Comparison of ENCODE assay signal across 19 cellular contexts in genomic region chr12:49541911-49542505, GRCh38. TPM values are rescaled to one million over a fixed set of nuclear protein-coding genes. Genes with fewer than 3 reads are reported as not detected.
DNase-seq lines count a peak whose midpoint lies in the region; ATAC-seq, FAIRE-seq and TF ChIP-seq lines count a peak whose summit lies in the region.
"Had no signal": no experiment of that assay in that cellular context is flagged by ENCODE, and none has a peak within 500 bp of the region (broad histone marks: within the 10 kb centered on the region; RNA-seq: fewer than 3 reads in every experiment).

No MANE protein-coding gene starts in this region.

- no peaks in the 10 kb centered on the region for H3K9me3 Mint-ChIP-seq in IgD-negative memory B cell
- no peaks in the 10 kb centered on the region for H3K9me3 Mint-ChIP-seq in stimulated activated naive B cell treated with anti-CD40 and anti-IgM and Interleukin-4, amounts not matched to agents 10 μg/mL and 1 μg/mL and 100 μg/mL, for 72 hours
- H3K9me3 Mint-ChIP-seq: CD8-positive, alpha-beta memory T cell; T-helper 1 cell treated with Interleukin-12 subunit alpha and Interleukin-12 subunit beta and Interleukin-4 antibody, amounts not matched to agents 30 μg/mL and 1 μg/mL, for 36 hours had no signal

- peaks cover 19% of the 10 kb centered on the region for H3K27me3 Mint-ChIP-seq in IgD-negative memory B cell
- peaks cover 35 to 42% of the 10 kb centered on the region in 2 donors for H3K27me3 Mint-ChIP-seq in stimulated activated naive B cell treated with anti-CD40 and anti-IgM and Interleukin-4, amounts not matched to agents 10 μg/mL and 1 μg/mL and 100 μg/mL, for 72 hours

- no peak overlapping the region for H3K56ac ChIP-seq in H1 (replicated peaks; ENCODE audit: insufficient read length, low read depth, low read length)

- H3K27me3 ChIP-seq in H1 (replicated peaks in 1 of 4; ENCODE audit: control insufficient read depth in 3 of 4, extremely low read depth in 1 of 4, insufficient read depth in 3 of 4, low read length in 3 of 4): peaks cover 62 to 98% (median 94%) of the 10 kb centered on the region in 4 experiments
- peaks cover 54% of the 10 kb centered on the region for H3K27me3 ChIP-seq in osteoblast (ENCODE audit: insufficient read depth, low read length)
- no peaks in the 10 kb centered on the region for H3K27me3 ChIP-seq in effector memory CD4-positive, alpha-beta T cell (replicated peaks; ENCODE audit: control insufficient read depth, insufficient read depth, low read length, poor library complexity, severe bottlenecking)
- peaks cover 4% of the 10 kb centered on the region for H3K27me3 ChIP-seq in vagina

- no peak overlapping the region for H2BK120ac ChIP-seq in H1 (replicated peaks; ENCODE audit: low read depth, low read length)

- H4K20me1 ChIP-seq in H1 (replicated peaks in 1 of 2; ENCODE audit: control insufficient read depth in 1 of 2, insufficient read depth in 2 of 2, low read length in 2 of 2): peaks cover 5 to 14% of the 10 kb centered on the region in 2 experiments
- no peaks in the 10 kb centered on the region for H4K20me1 ChIP-seq in osteoblast (ENCODE audit: insufficient read depth, low read length)

- H3K4me3 ChIP-seq in H1 (ENCODE audit: extremely low read depth in 1 of 4, insufficient read depth in 2 of 4, low read depth in 3 of 4, low read length in 4 of 4): no peak overlapping the region
- H3K4me3 ChIP-seq in osteoblast (ENCODE audit: insufficient read depth, low read length): no peak overlapping the region
- H3K4me3 ChIP-seq in effector memory CD4-positive, alpha-beta T cell (ENCODE audit: insufficient read depth, low read depth, low read length, poor library complexity, severe bottlenecking): no peak overlapping the region
- no peak overlapping the region for H3K4me3 ChIP-seq in vagina

- H3K4me1 Mint-ChIP-seq in IgD-negative memory B cell: peaks cover 7 to 18% (median 17%) of the 10 kb centered on the region in 3 donors
- peaks cover 30 to 57% of the 10 kb centered on the region in 2 donors for H3K4me1 Mint-ChIP-seq in stimulated activated naive B cell treated with anti-CD40 and anti-IgM and Interleukin-4, amounts not matched to agents 10 μg/mL and 1 μg/mL and 100 μg/mL, for 72 hours

- H3K36me3 ChIP-seq in H1 (ENCODE audit: control insufficient read depth in 2 of 4, insufficient read depth in 4 of 4, low read length in 3 of 4) (peaks cover 0 to 6% (median 0%) of the 10 kb centered on the region in 4 experiments; a peak in 1 of 8 replicates), osteoblast (ENCODE audit: insufficient read depth, low read length) (no peaks in the 10 kb centered on the region), vagina (no peaks in the 10 kb centered on the region)
- no peaks in the 10 kb centered on the region for H3K36me3 ChIP-seq in effector memory CD4-positive, alpha-beta T cell (ENCODE audit: control insufficient read depth, insufficient read depth, low read length)
- H3K36me3 ChIP-seq: BE2C had no signal

- TF ChIP-seq POLR2A in H1 (IDR thresholded peaks at IDR 0.05; ENCODE audit: control extremely low read depth in 1 of 2, low read depth in 2 of 2, low read length in 2 of 2) (no peak), vagina (IDR thresholded peaks at IDR 0.05) (no peak)

- no peak for TF ChIP-seq EP300 in H1 (IDR thresholded peaks at IDR 0.05; ENCODE audit: borderline replicate concordance in 1 of 2, low read depth in 2 of 2, low read length in 2 of 2)

- no peaks in the 10 kb centered on the region for H3K36me3 Mint-ChIP-seq in IgD-negative memory B cell
- H3K36me3 Mint-ChIP-seq in stimulated activated naive B cell treated with anti-CD40 and anti-IgM and Interleukin-4, amounts not matched to agents 10 μg/mL and 1 μg/mL and 100 μg/mL, for 72 hours: no peaks in the 10 kb centered on the region
- H3K36me3 Mint-ChIP-seq: CD8-positive, alpha-beta memory T cell had no signal

- no peak overlapping the region for H3K4me2 ChIP-seq in H1 (ENCODE audit: insufficient read depth in 1 of 2, low read depth in 2 of 2, low read length in 2 of 2)
- no peak overlapping the region for H3K4me2 ChIP-seq in osteoblast (ENCODE audit: insufficient read depth, low read length)

- intact Hi-C loops in vagina (cut with DNase I): no loop called here

- ATAC-seq in HG03175 (IDR thresholded peaks at IDR 0.05; ENCODE audit: unreplicated experiment): no peak
- no peak for ATAC-seq in stimulated activated naive B cell treated with anti-CD40 and anti-IgM and Interleukin-4, amounts not matched to agents 10 μg/mL and 1 μg/mL and 100 μg/mL, for 72 hours (replicated peaks)
- ATAC-seq: HCT116, Right ventricle myocardium inferior had no signal

- H3K79me2 ChIP-seq in H1 (ENCODE audit: control insufficient read depth in 1 of 2, insufficient read depth in 2 of 2, low read length in 2 of 2) (no peaks in the 10 kb centered on the region), osteoblast (ENCODE audit: insufficient read depth, low read length) (no peaks in the 10 kb centered on the region)

- no peak overlapping the region for H3K18ac ChIP-seq in H1 (ENCODE audit: extremely low read depth, low read length)

- H3K14ac ChIP-seq in H1 (ENCODE audit: insufficient read length): no peak overlapping the region

- no peak overlapping the region for H4K8ac ChIP-seq in H1 (ENCODE audit: extremely low read depth, insufficient read depth, low read length)

- H2AK5ac ChIP-seq in H1 (ENCODE audit: low read depth, low read length): no peak overlapping the region

- H3K27ac Mint-ChIP-seq in IgD-negative memory B cell: peak overlapping the region in 1 of 3 donors; percentile 18
- no peak overlapping the region for H3K27ac Mint-ChIP-seq in stimulated activated naive B cell treated with anti-CD40 and anti-IgM and Interleukin-4, amounts not matched to agents 10 μg/mL and 1 μg/mL and 100 μg/mL, for 72 hours

- H2AFZ ChIP-seq in H1 (ENCODE audit: low read length) (no peak overlapping the region), osteoblast (ENCODE audit: low read length) (no peak overlapping the region)

- H3K27ac ChIP-seq in H1 (ENCODE audit: low read depth, low read length) (no peak overlapping the region), osteoblast (ENCODE audit: low read depth, low read length) (no peak overlapping the region), vagina (no peak overlapping the region)
- H3K27ac ChIP-seq in effector memory CD4-positive, alpha-beta T cell (ENCODE audit: insufficient read depth, low read length, poor library complexity, severe bottlenecking): no peak overlapping the region

- H3K79me1 ChIP-seq in H1 (ENCODE audit: low read depth, low read length): no peaks in the 10 kb centered on the region

- 88% methylated on average over 7 of the region's 7 CpGs; no CpG with 5 or more reads in 1 of the 2 experiments for WGBS in H1 (ENCODE audit: extremely low coverage in 1 of 2, insufficient coverage in 1 of 2, insufficient read length in 1 of 2, insufficient replicate concordance in 2 of 2, low coverage in 1 of 2, low lambda C conversion rate in 2 of 2, missing lambda C conversion rate in 1 of 2), 2 experiments

- peak overlapping the region in 3 of 4 donors; percentile 48 to 74 (median 50) for H3K4me3 Mint-ChIP-seq in IgD-negative memory B cell
- no peak overlapping the region for H3K4me3 Mint-ChIP-seq in stimulated activated naive B cell treated with anti-CD40 and anti-IgM and Interleukin-4, amounts not matched to agents 10 μg/mL and 1 μg/mL and 100 μg/mL, for 72 hours
- H3K4me3 Mint-ChIP-seq: T-helper 1 cell treated with Interleukin-12 subunit alpha and Interleukin-12 subunit beta and Interleukin-4 antibody, amounts not matched to agents 30 μg/mL and 1 μg/mL, for 36 hours had no signal

- peak overlapping the region; percentile 46; the same call in 1 of the 2 replicates for H2BK15ac ChIP-seq in H1 (ENCODE audit: low read length)

- DNase-seq in GM10266 (ENCODE audit: extremely low spot score): peak; percentile 21
- no peak for DNase-seq in H1 (ENCODE audit: low read depth in 1 of 2, low spot score in 2 of 2)
- DNase-seq in osteoblast (ENCODE audit: insufficient read length, low spot score, missing footprints): peak; percentile 82
- DNase-seq in effector memory CD4-positive, alpha-beta T cell: no peak
- no peak for DNase-seq in vagina (ENCODE audit: extremely low spot score in 2 of 2)
- DNase-seq in stimulated activated naive B cell treated with anti-CD40 and anti-IgM and Interleukin-4, amounts not matched to agents 10 μg/mL and 1 μg/mL and 100 μg/mL, for 72 hours: no peak
- DNase-seq: BE2C; CD8-positive, alpha-beta memory T cell; Kasumi-1; MV-4-11; NCI-H1436 treated with DMSO at 0.1 percent for 48 hours; NCI-H2081; NCI-H524 had no signal

- no peak overlapping the region for H3K23ac ChIP-seq in H1 (ENCODE audit: insufficient read length)

- H3K23me2 ChIP-seq in H1 (ENCODE audit: low read depth, low read length): peaks cover 16% of the 10 kb centered on the region

- H2BK20ac ChIP-seq in H1 (ENCODE audit: low read length): no peak overlapping the region

- no peak overlapping the region for H3K9ac ChIP-seq in H1 (replicated peaks in 1 of 4; ENCODE audit: extremely low read depth in 1 of 4, low read depth in 3 of 4, low read length in 3 of 4)

- TF ChIP-seq CTCF in GM10266 (IDR thresholded peaks at IDR 0.05; ENCODE audit: control insufficient read depth, insufficient read depth, low read depth, missing control alignments): no peak
- no peak for TF ChIP-seq CTCF in H1 (IDR thresholded peaks at IDR 0.05; ENCODE audit: control extremely low read depth in 1 of 3, insufficient read depth in 1 of 3, low read depth in 1 of 3, low read length in 3 of 3)
- no peak for TF ChIP-seq CTCF in osteoblast (IDR thresholded peaks at IDR 0.05; ENCODE audit: extremely low read depth, low read depth, low read length)
- TF ChIP-seq CTCF in vagina (IDR thresholded peaks at IDR 0.05): no peak

- H2BK12ac ChIP-seq in H1 (ENCODE audit: low read depth, low read length): 0 out of 2 replicates have a peak overlapping the region, but pooled peaks have one; percentile 27

- CTCF ChIA-PET in H1 (lab: Charles Lee; ENCODE audit: partially characterized antibody): interaction anchor here (0.5 to 1.9 kb wide), 7 partner anchors 12 to 244 kb away, joined by 3 to 9 read pairs (median 4); no protein-coding TSS in a partner anchor

- H4K5ac ChIP-seq in H1 (ENCODE audit: insufficient read length, low read depth, low read length): no peak overlapping the region

- no peak for FAIRE-seq in H1 (lab: Jason Lieb, UNC)
- FAIRE-seq: GM18507 had no signal

- H2BK5ac ChIP-seq in H1 (ENCODE audit: low read depth, low read length): no peak overlapping the region

- H4K91ac ChIP-seq in H1 (replicated peaks; ENCODE audit: insufficient read length, low read length): no peak overlapping the region

- POLR2A ChIA-PET in H1 (lab: Charles Lee; ENCODE audit: partially characterized antibody): no interaction called here

- H3K4me1 ChIP-seq in H1 (replicated peaks in 1 of 4; ENCODE audit: control insufficient read depth in 3 of 4, insufficient read depth in 4 of 4, low read length in 3 of 4) (peaks cover 0 to 34% (median 17%) of the 10 kb centered on the region in 4 experiments; a peak in 6 of 7 replicates), osteoblast (ENCODE audit: insufficient read depth, low read length) (peaks cover 7% of the 10 kb centered on the region), vagina (peaks cover 15% of the 10 kb centered on the region)
- peaks cover 21% of the 10 kb centered on the region for H3K4me1 ChIP-seq in effector memory CD4-positive, alpha-beta T cell (ENCODE audit: control insufficient read depth, insufficient read depth, low read length, poor library complexity, severe bottlenecking)

- H3K9me3 ChIP-seq in H1 (ENCODE audit: insufficient read depth in 2 of 2, low read depth in 1 of 2, low read length in 1 of 2) (no peaks in the 10 kb centered on the region), osteoblast (ENCODE audit: low read depth, low read length) (no peaks in the 10 kb centered on the region), vagina (no peaks in the 10 kb centered on the region)
- H3K9me3 ChIP-seq in effector memory CD4-positive, alpha-beta T cell (ENCODE audit: control insufficient read depth, low read length): no peaks in the 10 kb centered on the region
- H3K9me3 ChIP-seq: BE2C had no signal

- no peak for TF ChIP-seq RAD21 in H1 (IDR thresholded peaks at IDR 0.05 in 1 of 2, conservative IDR thresholded peaks at IDR 0.05 in 1 of 2; ENCODE audit: low read depth in 2 of 2, low read length in 2 of 2)

- no peak overlapping the region for H3K4ac ChIP-seq in H1 (replicated peaks; ENCODE audit: insufficient read length, low read depth, low read length)

RNA-seq across cellular contexts. Expression of gene KCNH3, which starts 3.2 kb away (rescaled TPM):
- 0.15 TPM for polyA plus RNA-seq in IgD-negative memory B cell
- 0.24 and 0.36 TPM in 2 replicates for total RNA-seq in H1 (2021; fragmentation: NEBNext Ultra II Directional; extraction: Animal tissue kit (Norgen Biotek cat#: 25700))
- polyA plus RNA-seq in H1 (2011; rRNA removed): 0.47 and 0.50 TPM in 2 replicates
- 0.50 TPM for polyA plus RNA-seq in H1 (2011; cell fraction: cytosol; rRNA removed)
- 1.6 TPM for polyA plus RNA-seq in H1 (2011; cell fraction: nucleus; rRNA removed)
- 0.24 to 0.67 TPM (median 0.60 TPM) in 3 of 4 replicates, not detected in the other for polyA plus RNA-seq in H1 (2012, experiment 1 of 2)
- polyA plus RNA-seq in H1 (2012, experiment 2 of 2): 0.18 TPM
- 0.36 TPM for polyA plus RNA-seq in H1 (2013, experiment 1 of 2)
- 0.15 TPM for polyA plus RNA-seq in H1 (2013, experiment 2 of 2)
- polyA minus RNA-seq in H1 (2011; rRNA and poly(A)+ RNA removed): 0.17 and 0.19 TPM in 2 replicates
- not detected for polyA minus RNA-seq in H1 (2011; cell fraction: cytosol; rRNA and poly(A)+ RNA removed)
- polyA minus RNA-seq in H1 (2011; cell fraction: nucleus; rRNA and poly(A)+ RNA removed): 0.80 TPM
- total RNA-seq in osteoblast: not detected in 2 replicates
- not detected for total RNA-seq in vagina

RNA-seq across cellular contexts. Expression of gene MCRS1, which starts 25.9 kb away (rescaled TPM):
- polyA plus RNA-seq in IgD-negative memory B cell (57.3 TPM), H1 (2011; rRNA removed) (139 and 170 TPM in 2 replicates)
- 90.3 and 92.5 TPM in 2 replicates for total RNA-seq in H1 (2021; fragmentation: NEBNext Ultra II Directional; extraction: Animal tissue kit (Norgen Biotek cat#: 25700))
- polyA plus RNA-seq in H1 (2011; cell fraction: cytosol; rRNA removed): 135 TPM
- 210 TPM for polyA plus RNA-seq in H1 (2011; cell fraction: nucleus; rRNA removed)
- 51.5 to 92.0 TPM (median 89.3 TPM) in 4 replicates for polyA plus RNA-seq in H1 (2012, experiment 1 of 2)
- 112 TPM for polyA plus RNA-seq in H1 (2012, experiment 2 of 2)
- polyA plus RNA-seq in H1 (2013, experiment 1 of 2): 54.6 TPM
- polyA plus RNA-seq in H1 (2013, experiment 2 of 2): 56.7 TPM
- polyA minus RNA-seq in H1 (2011; rRNA and poly(A)+ RNA removed): 83.5 and 103 TPM in 2 replicates
- 48.8 TPM for polyA minus RNA-seq in H1 (2011; cell fraction: cytosol; rRNA and poly(A)+ RNA removed)
- polyA minus RNA-seq in H1 (2011; cell fraction: nucleus; rRNA and poly(A)+ RNA removed): 55.8 TPM
- total RNA-seq in osteoblast (51.0 and 56.5 TPM in 2 replicates), vagina (40.8 TPM)

Comparison
In these comparisons a context has a peak if more than half of its experiments do, and no peak if none do; other contexts are left out.
1. DNase-seq: peak in GM10266 (single experiment) and osteoblast (single experiment); none in H1 (0 of 2), effector memory CD4-positive, alpha-beta T cell (0 of 3), vagina (0 of 2) and stimulated activated naive B cell treated with anti-CD40 and anti-IgM and Interleukin-4, amounts not matched to agents 10 μg/mL and 1 μg/mL and 100 μg/mL, for 72 hours (single experiment).
2. H3K4me3 Mint-ChIP-seq: peak in IgD-negative memory B cell (3 of 4); none in stimulated activated naive B cell treated with anti-CD40 and anti-IgM and Interleukin-4, amounts not matched to agents 10 μg/mL and 1 μg/mL and 100 μg/mL, for 72 hours (0 of 2).